12 cellular contexts compared by ENCODE assay signal in the genomic region with DNA sequence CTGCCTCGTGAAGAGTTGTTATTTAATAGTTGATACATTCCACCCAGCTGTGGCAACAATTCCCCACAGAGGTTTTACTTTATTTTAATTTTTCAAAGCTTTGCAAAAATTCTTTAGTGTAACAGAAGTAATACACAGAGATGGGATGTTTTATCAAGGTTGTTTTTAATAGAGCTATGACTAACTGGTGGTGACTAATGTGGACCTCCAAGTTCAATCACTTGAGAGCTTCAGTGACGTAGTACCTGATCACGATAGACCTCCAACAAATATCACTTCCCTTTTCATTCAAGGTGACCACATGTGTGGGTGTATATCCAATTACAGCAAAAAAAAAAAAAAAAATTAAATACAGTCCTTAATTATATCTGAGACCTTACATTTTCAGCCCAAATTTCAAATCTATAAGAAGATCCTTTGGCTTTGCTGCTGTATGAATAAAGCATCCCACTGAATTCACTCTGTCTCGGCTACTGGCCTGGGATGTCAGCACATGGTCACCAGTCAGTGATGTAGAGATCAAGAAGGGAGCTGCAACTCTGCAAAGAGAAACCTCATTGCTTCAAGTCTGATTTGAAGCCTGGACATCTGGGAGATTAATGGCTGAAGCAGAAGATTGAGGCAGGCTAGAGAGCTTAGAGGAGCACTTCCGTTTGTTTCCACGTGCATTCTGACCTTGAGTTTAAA.
A peak's percentile ranks its signal among the peaks of the same experiment; 100 is the strongest.
DNase-seq lines count a peak whose midpoint lies in the region; ATAC-seq, FAIRE-seq and TF ChIP-seq lines count a peak whose summit lies in the region.
"Had no signal": no experiment of that assay in that cellular context is flagged by ENCODE, and none has a peak within 500 bp of the region (broad histone marks: within the 10 kb centered on the region; RNA-seq: fewer than 3 reads in every experiment).

No MANE protein-coding gene starts in this region.

- H3K27ac ChIP-seq in breast epithelium, result no peak overlapping the region

- H3K27me3 Mint-ChIP-seq in MCF 10A (ENCODE audit: insufficient read depth, unreplicated experiment), result no peaks in the 10 kb centered on the region

- H3K9me3 ChIP-seq in breast epithelium, result no peaks in the 10 kb centered on the region

- no peaks in the 10 kb centered on the region for H3K9me3 Mint-ChIP-seq in MCF 10A (ENCODE audit: unreplicated experiment)

- FAIRE-seq in urothelium cell line (lab: Jason Lieb, UNC), result no peak
- FAIRE-seq: A204.1, GM19239 had no signal

- H3K27ac Mint-ChIP-seq in MCF 10A (ENCODE audit: low read depth, unreplicated experiment), result no peak overlapping the region

- no peak overlapping the region for H3K4me3 Mint-ChIP-seq in MCF 10A (ENCODE audit: unreplicated experiment)
- H3K4me3 Mint-ChIP-seq: neural crest cell had no signal

- no peak overlapping the region for H3K4me3 ChIP-seq in breast epithelium

- no peaks in the 10 kb centered on the region for H3K36me3 ChIP-seq in breast epithelium

- no peaks in the 10 kb centered on the region for H3K36me3 Mint-ChIP-seq in MCF 10A (ENCODE audit: insufficient read depth, unreplicated experiment)

- no TSS peak for BruUV-seq in MCF 10A (replicated peaks; lab: Mats Ljungman, UMichigan)

- DNase-seq in MCF 10A (ENCODE audit: unreplicated experiment) (peak; percentile 11), breast epithelium (ENCODE audit: low spot score in 2 of 2) (no peak), brain pericyte (ENCODE audit: low read depth, low spot score) (peak; percentile 72), urothelium cell line (ENCODE audit: low spot score) (peak; percentile 29), NCI-H748 treated with DMSO at 0.1 percent for 48 hours (lab: John Stamatoyannopoulos, UW) (no peak)
- no peak for DNase-seq in activated CD8-positive, alpha-beta memory T cell treated with anti-CD3 and anti-CD28 coated beads for 24 hours
- no peak for DNase-seq in stimulated activated CD8-positive, alpha-beta memory T cell treated with anti-CD3 and anti-CD28 coated beads, Interleukin-4, amount 100 ng/mL, for 48 hours
- DNase-seq: T1000 had no signal

- peak; percentile 47 for ATAC-seq in HG03521 (IDR thresholded peaks at IDR 0.05; ENCODE audit: unreplicated experiment)

- intact Hi-C loops in MCF 10A (cut with micrococcal nuclease), result no loop called here
- intact Hi-C loops in breast epithelium (cut with DNase I; ENCODE audit: low total_unique reads), result no loop called here

- CTCF ChIA-PET in MCF 10A (lab: Yijun Ruan, JAX), result interaction anchor here (2.6 kb wide), 1 partner anchor 12 kb away, joined by 11 read pairs; no protein-coding TSS in a partner anchor

- H3K27me3 ChIP-seq in breast epithelium, result no peaks in the 10 kb centered on the region

- POLR2A ChIA-PET in MCF 10A (lab: Yijun Ruan, JAX), result no interaction called here

- TF ChIP-seq POLR2A in breast epithelium (IDR thresholded peaks at IDR 0.05), result no peak

- TF ChIP-seq CTCF in MCF 10A (IDR thresholded peaks at IDR 0.05; ENCODE audit: unreplicated experiment), result no peak
- TF ChIP-seq CTCF in breast epithelium (IDR thresholded peaks at IDR 0.05), result no peak

- H3K4me1 Mint-ChIP-seq in MCF 10A (ENCODE audit: insufficient read depth, unreplicated experiment), result no peaks in the 10 kb centered on the region

- no peaks in the 10 kb centered on the region for H3K4me1 ChIP-seq in breast epithelium

Comparison
In these comparisons a context has a peak if more than half of its experiments do, and no peak if none do; other contexts are left out.
1. DNase-seq: peak in MCF 10A (single experiment), brain pericyte (single experiment) and urothelium cell line (single experiment); none in breast epithelium (0 of 2), activated CD8-positive, alpha-beta memory T cell treated with anti-CD3 and anti-CD28 coated beads for 24 hours (single experiment), stimulated activated CD8-positive, alpha-beta memory T cell treated with anti-CD3 and anti-CD28 coated beads, Interleukin-4, amount 100 ng/mL, for 48 hours (single experiment) and NCI-H748 treated with DMSO at 0.1 percent for 48 hours (single experiment).